In the genomic region with DNA sequence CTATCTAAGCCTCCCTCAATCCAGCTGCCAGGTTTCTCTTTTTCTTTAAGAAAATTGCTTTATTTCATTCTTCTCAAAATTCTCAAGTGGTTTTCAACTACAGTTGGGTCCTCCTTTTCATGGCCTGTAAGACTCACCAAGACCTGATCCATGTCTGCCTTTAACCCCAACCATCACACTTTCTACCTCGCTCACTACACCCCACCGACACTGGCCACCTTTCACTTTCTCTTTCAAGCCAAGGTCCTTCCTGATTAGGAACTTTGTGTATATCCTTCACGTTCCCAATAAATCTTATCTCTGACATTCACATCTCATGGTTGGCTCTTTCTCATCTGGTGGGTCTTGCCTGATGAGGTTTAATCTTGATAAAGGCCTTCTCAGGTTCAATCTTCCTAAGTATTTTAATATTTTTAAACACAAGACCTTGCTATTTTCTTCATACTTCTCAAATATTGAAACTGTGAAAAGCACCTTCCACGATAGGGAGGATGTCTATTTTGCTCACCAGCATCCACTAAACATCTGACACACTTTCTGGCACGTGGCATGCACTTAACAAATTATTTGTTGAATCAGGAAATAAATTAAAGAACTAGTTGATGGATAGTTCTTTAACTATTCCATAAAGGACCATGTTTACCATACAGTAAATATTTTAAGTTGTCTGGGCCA, we compare ENCODE assay signal across 11 cellular contexts.
DNase-seq lines count a peak whose midpoint lies in the region; ATAC-seq and TF ChIP-seq lines count a peak whose summit lies in the region.
"Had no signal": no experiment of that assay in that cellular context is flagged by ENCODE, and none has a peak within 500 bp of the region (broad histone marks: within the 10 kb centered on the region; RNA-seq: fewer than 3 reads in every experiment).

No MANE protein-coding gene starts in this region.

- peaks cover 8% of the 10 kb centered on the region for H3K4me1 Mint-ChIP-seq in activated CD8-positive, alpha-beta memory T cell treated with anti-CD3 and anti-CD28 coated beads, Interleukin-2, amount 10 ng/mL, durations not matched to agents 7 days and 5 days
- H3K4me1 Mint-ChIP-seq in naive thymus-derived CD4-positive, alpha-beta T cell = peaks cover 0 to 9% (median 0%) of the 10 kb centered on the region in 7 donors

- no peak overlapping the region for H3K23ac ChIP-seq in mesenchymal stem cell (ENCODE audit: low read length in 2 of 2)

- POLR2A ChIA-PET in naive thymus-derived CD4-positive, alpha-beta T cell (lab: Charles Lee) = no interaction called here

- H3K4me3 Mint-ChIP-seq in activated CD8-positive, alpha-beta memory T cell treated with anti-CD3 and anti-CD28 coated beads, Interleukin-2, amount 10 ng/mL, durations not matched to agents 7 days and 5 days = peak overlapping the region; percentile 60
- H3K4me3 Mint-ChIP-seq in naive thymus-derived CD4-positive, alpha-beta T cell = peak overlapping the region; percentile 6 to 83 (median 70)

- H4K91ac ChIP-seq in mesenchymal stem cell (ENCODE audit: low read length) = no peak overlapping the region

- no peaks in the 10 kb centered on the region for H3K4me1 ChIP-seq in naive thymus-derived CD4-positive, alpha-beta T cell (ENCODE audit: control insufficient read depth in 2 of 2, insufficient read depth in 2 of 2, low read length in 2 of 2)
- H3K4me1 ChIP-seq in mesenchymal stem cell (ENCODE audit: control insufficient read depth, insufficient read depth, low read depth, low read length) (no peaks in the 10 kb centered on the region), upper lobe of left lung (no peaks in the 10 kb centered on the region)
- H3K4me1 ChIP-seq: A549, foreskin keratinocyte had no signal

- no peak overlapping the region for H2BK15ac ChIP-seq in mesenchymal stem cell (ENCODE audit: low read depth, poor library complexity, severe bottlenecking)

- DNase-seq in activated CD8-positive, alpha-beta memory T cell treated with anti-CD3 and anti-CD28 coated beads, Interleukin-2, amount 10 ng/mL, durations not matched to agents 7 days and 5 days = peak; percentile 52
- no peak for DNase-seq in activated CD8-positive, alpha-beta memory T cell treated with anti-CD3 and anti-CD28 coated beads, Interleukin-2, amount 50 U/mL, for 4 hours
- peak in 4 of 9 donors; percentile 2 to 34 (median 17) for DNase-seq in naive thymus-derived CD4-positive, alpha-beta T cell
- DNase-seq in epidermal melanocyte (ENCODE audit: insufficient read length, low spot score) = no peak
- no peak for DNase-seq in mesenchymal stem cell
- no peak for DNase-seq in upper lobe of left lung
- DNase-seq: foreskin keratinocyte, NCI-H2029 had no signal

- no peak overlapping the region for H3K18ac ChIP-seq in mesenchymal stem cell (ENCODE audit: low read depth in 1 of 2, low read length in 2 of 2)

- H3K27ac ChIP-seq in naive thymus-derived CD4-positive, alpha-beta T cell (ENCODE audit: low read depth, low read length) = no peak overlapping the region
- no peak overlapping the region for H3K27ac ChIP-seq in mesenchymal stem cell (ENCODE audit: low read length, poor library complexity, severe bottlenecking)
- no peak overlapping the region for H3K27ac ChIP-seq in upper lobe of left lung
- H3K27ac ChIP-seq: A549, foreskin keratinocyte had no signal

- H3K4me3 ChIP-seq in naive thymus-derived CD4-positive, alpha-beta T cell (ENCODE audit: low read length) = peak overlapping the region; percentile 19
- H3K4me3 ChIP-seq in mesenchymal stem cell (ENCODE audit: insufficient read depth in 1 of 2, low read depth in 1 of 2, low read length in 2 of 2) = no peak overlapping the region
- H3K4me3 ChIP-seq in upper lobe of left lung = no peak overlapping the region
- H3K4me3 ChIP-seq: A549 had no signal

- H3K36me3 Mint-ChIP-seq in activated CD8-positive, alpha-beta memory T cell treated with anti-CD3 and anti-CD28 coated beads, Interleukin-2, amount 10 ng/mL, durations not matched to agents 7 days and 5 days = no peaks in the 10 kb centered on the region
- H3K36me3 Mint-ChIP-seq in naive thymus-derived CD4-positive, alpha-beta T cell = no peaks in the 10 kb centered on the region

- H3K9me3 ChIP-seq in naive thymus-derived CD4-positive, alpha-beta T cell (ENCODE audit: control insufficient read depth in 2 of 3, low read length in 3 of 3) = no peaks in the 10 kb centered on the region
- peaks cover 6% of the 10 kb centered on the region for H3K9me3 ChIP-seq in mesenchymal stem cell (ENCODE audit: control insufficient read depth, low read length)
- no peaks in the 10 kb centered on the region for H3K9me3 ChIP-seq in upper lobe of left lung
- H3K9me3 ChIP-seq: A549 had no signal

- intact Hi-C loops in naive thymus-derived CD4-positive, alpha-beta T cell (cut with micrococcal nuclease) = no loop called here

- ATAC-seq in activated CD8-positive, alpha-beta memory T cell treated with anti-CD3 and anti-CD28 coated beads, Interleukin-2, amount 10 ng/mL, durations not matched to agents 7 days and 5 days = peak; percentile 69
- ATAC-seq in GM21786 (IDR thresholded peaks at IDR 0.05; ENCODE audit: unreplicated experiment) (peak; percentile 91), HG03520 (IDR thresholded peaks at IDR 0.05; ENCODE audit: unreplicated experiment) (peak; percentile 94), upper lobe of left lung (ENCODE audit: low FRiP score in 2 of 2) (no peak)
- peak; percentile 53 for ATAC-seq in naive thymus-derived CD4-positive, alpha-beta T cell
- ATAC-seq: A549, foreskin keratinocyte had no signal

- no peak overlapping the region for H3K4ac ChIP-seq in mesenchymal stem cell (ENCODE audit: low read depth in 1 of 2, low read length in 2 of 2)

- WGBS in mesenchymal stem cell = 77% methylated on average over 4 of the region's 5 CpGs
- 47 to 54% methylated on average over 5 of the region's 5 CpGs for WGBS in upper lobe of left lung, 2 donors

- H3K79me1 ChIP-seq in mesenchymal stem cell (replicated peaks; ENCODE audit: low read length, poor library complexity, severe bottlenecking) = no peaks in the 10 kb centered on the region

- H2AK5ac ChIP-seq in mesenchymal stem cell (ENCODE audit: low read length, severe bottlenecking) = no peak overlapping the region

- peaks cover 2% of the 10 kb centered on the region for H3K9me3 Mint-ChIP-seq in activated CD8-positive, alpha-beta memory T cell treated with anti-CD3 and anti-CD28 coated beads, Interleukin-2, amount 10 ng/mL, durations not matched to agents 7 days and 5 days (ENCODE audit: low read depth)
- H3K9me3 Mint-ChIP-seq in naive thymus-derived CD4-positive, alpha-beta T cell = peaks cover 0 to 3% (median 0%) of the 10 kb centered on the region in 11 donors

- no peak overlapping the region for H4K8ac ChIP-seq in mesenchymal stem cell (ENCODE audit: low read length)

- TF ChIP-seq EP300 in upper lobe of left lung (IDR thresholded peaks at IDR 0.05) = no peak

- H2BK120ac ChIP-seq in mesenchymal stem cell (ENCODE audit: low read depth, low read length) = no peak overlapping the region

- CTCF ChIA-PET in activated CD8-positive, alpha-beta memory T cell treated with anti-CD3 and anti-CD28 coated beads, Interleukin-2, amount 10 ng/mL, durations not matched to agents 7 days and 5 days (lab: Charles Lee) = no interaction called here
- CTCF ChIA-PET in naive thymus-derived CD4-positive, alpha-beta T cell (lab: Charles Lee) = no interaction called here

- no peak overlapping the region for H2BK5ac ChIP-seq in mesenchymal stem cell (ENCODE audit: low read depth, low read length, poor library complexity, severe bottlenecking)

- H3K27ac Mint-ChIP-seq in activated CD8-positive, alpha-beta memory T cell treated with anti-CD3 and anti-CD28 coated beads, Interleukin-2, amount 10 ng/mL, durations not matched to agents 7 days and 5 days = peak overlapping the region; percentile 73
- peak overlapping the region; percentile 26 to 91 (median 82) for H3K27ac Mint-ChIP-seq in naive thymus-derived CD4-positive, alpha-beta T cell

- no peak for TF ChIP-seq POLR2A in upper lobe of left lung (IDR thresholded peaks at IDR 0.05)

- H3K14ac ChIP-seq in mesenchymal stem cell (ENCODE audit: low read length in 2 of 2) = no peak overlapping the region

- no peak overlapping the region for H3K9ac ChIP-seq in mesenchymal stem cell (ENCODE audit: low read length)

- no peaks in the 10 kb centered on the region for H3K27me3 ChIP-seq in naive thymus-derived CD4-positive, alpha-beta T cell (ENCODE audit: control insufficient read depth in 2 of 2, insufficient read depth in 2 of 2, low read length in 2 of 2)
- no peaks in the 10 kb centered on the region for H3K27me3 ChIP-seq in mesenchymal stem cell (ENCODE audit: control insufficient read depth in 1 of 2, insufficient read depth in 1 of 2, low read length in 2 of 2)
- H3K27me3 ChIP-seq in upper lobe of left lung = no peaks in the 10 kb centered on the region
- H3K27me3 ChIP-seq: foreskin keratinocyte had no signal

- no peak for TF ChIP-seq CTCF in upper lobe of left lung (IDR thresholded peaks at IDR 0.05)

- H3K36me3 ChIP-seq in naive thymus-derived CD4-positive, alpha-beta T cell (ENCODE audit: control insufficient read depth in 2 of 3, insufficient read depth in 3 of 3, low read length in 3 of 3) = no peaks in the 10 kb centered on the region
- H3K36me3 ChIP-seq in mesenchymal stem cell (ENCODE audit: control insufficient read depth in 1 of 2, insufficient read depth in 2 of 2, low read depth in 1 of 2, low read length in 2 of 2) (no peaks in the 10 kb centered on the region), upper lobe of left lung (no peaks in the 10 kb centered on the region)

- no peak overlapping the region for H2BK12ac ChIP-seq in mesenchymal stem cell (ENCODE audit: low read length in 2 of 2)

- H2AFZ ChIP-seq in mesenchymal stem cell (ENCODE audit: low read depth, low read length) = no peak overlapping the region

- no peak overlapping the region for H3K4me2 ChIP-seq in mesenchymal stem cell (ENCODE audit: low read length, poor library complexity, severe bottlenecking)
- H3K4me2 ChIP-seq: A549 had no signal

- H3K27me3 Mint-ChIP-seq in activated CD8-positive, alpha-beta memory T cell treated with anti-CD3 and anti-CD28 coated beads, Interleukin-2, amount 10 ng/mL, durations not matched to agents 7 days and 5 days = no peaks in the 10 kb centered on the region
- H3K27me3 Mint-ChIP-seq in naive thymus-derived CD4-positive, alpha-beta T cell = peaks cover 0 to 5% (median 0%) of the 10 kb centered on the region in 5 donors

Comparison
In these comparisons a context has a peak if more than half of its experiments do, and no peak if none do; other contexts are left out.
1. ATAC-seq: peak in activated CD8-positive, alpha-beta memory T cell treated with anti-CD3 and anti-CD28 coated beads, Interleukin-2, amount 10 ng/mL, durations not matched to agents 7 days and 5 days (single experiment), GM21786 (single experiment), HG03520 (single experiment) and naive thymus-derived CD4-positive, alpha-beta T cell (single experiment); none in upper lobe of left lung (0 of 2).